In genomic region chr1:100130552-100131077, GRCh38 we compare ENCODE assay signal across 14 cellular contexts. TPM values are rescaled to one million over a fixed set of nuclear protein-coding genes. Genes with fewer than 3 reads are reported as not detected.
DNase-seq lines count a peak whose midpoint lies in the region; ATAC-seq and TF ChIP-seq lines count a peak whose summit lies in the region.
"Had no signal": no experiment of that assay in that cellular context is flagged by ENCODE, and none has a peak within 500 bp of the region (broad histone marks: within the 10 kb centered on the region; RNA-seq: fewer than 3 reads in every experiment).

No MANE protein-coding gene starts in this region.

- no peak for TF ChIP-seq CTCF in CD4-positive, alpha-beta T cell (IDR thresholded peaks at IDR 0.05)
- TF ChIP-seq CTCF in OCI-LY1 (IDR thresholded peaks at IDR 0.05; ENCODE audit: low read length) (no peak), fibroblast of lung (conservative IDR thresholded peaks at IDR 0.05 in 1 of 2, IDR thresholded peaks at IDR 0.05 in 1 of 2; ENCODE audit: low read depth in 1 of 2, low read length in 2 of 2) (no peak), esophagus muscularis mucosa (IDR thresholded peaks at IDR 0.05) (no peak)

- no peaks in the 10 kb centered on the region for H3K9me2 ChIP-seq in OCI-LY1 (ENCODE audit: low read depth, low read length)

- H3K4me2 ChIP-seq in OCI-LY1 (ENCODE audit: low read length) (peak overlapping the region; percentile 95; the same call in 1 of the 2 replicates), fibroblast of lung (ENCODE audit: extremely low read depth, insufficient read depth, low read length) (peak overlapping the region; percentile 41)

- CTCF ChIA-PET in CD4-positive, alpha-beta T cell (lab: Charles Lee): no interaction called here

- intact Hi-C loops in CD4-positive, alpha-beta T cell (cut with DNase I, micrococcal nuclease): loop anchor here (5.0 to 10.0 kb wide), 9 partner anchors 117 to 764 kb away; partner anchors contain the start of genes CDC14A (in 1 of the 2), DBT (in 1 of the 2), EXTL2 (in 1 of the 2) and RTCA (in 1 of the 2)
- intact Hi-C loops in esophagus muscularis mucosa (cut with DNase I): loop anchor here (5.0 kb wide), 3 partner anchors 93 to 278 kb away; partner anchors contain the start of genes AGL and DBT

- ATAC-seq in CD4-positive, alpha-beta T cell (ENCODE audit: poor library complexity): no peak
- ATAC-seq in GM18867 (IDR thresholded peaks at IDR 0.05; ENCODE audit: unreplicated experiment) (peak; percentile 32), GM21737 (IDR thresholded peaks at IDR 0.05; ENCODE audit: unreplicated experiment) (no peak)
- ATAC-seq: esophagus mucosa, WTC11 had no signal

- peaks cover 42% of the 10 kb centered on the region for H3K4me1 ChIP-seq in OCI-LY1 (ENCODE audit: insufficient read depth, low read length, severe bottlenecking)
- H3K4me1 ChIP-seq in fibroblast of lung (ENCODE audit: control insufficient read depth, extremely low read depth, insufficient read depth, low read length): peaks cover 9% of the 10 kb centered on the region
- peaks cover 4 to 30% (median 28%) of the 10 kb centered on the region in 4 donors for H3K4me1 ChIP-seq in esophagus muscularis mucosa

- TF ChIP-seq EP300 in esophagus muscularis mucosa (IDR thresholded peaks at IDR 0.05): no peak

- H3K27ac Mint-ChIP-seq in CD4-positive, alpha-beta T cell: no peak overlapping the region
- H3K27ac Mint-ChIP-seq: WTC11 had no signal

- H3F3A ChIP-seq in OCI-LY1 (ENCODE audit: insufficient read depth, low read length): no peaks in the 10 kb centered on the region

- H3K9me3 ChIP-seq in CD4-positive, alpha-beta T cell (ENCODE audit: control insufficient read depth, low read length): no peaks in the 10 kb centered on the region
- H3K9me3 ChIP-seq in OCI-LY1 (ENCODE audit: low read length) (no peaks in the 10 kb centered on the region), fibroblast of lung (ENCODE audit: control insufficient read depth, insufficient read depth, low read depth, low read length) (no peaks in the 10 kb centered on the region), esophagus muscularis mucosa (no peaks in the 10 kb centered on the region)

- H3K9me3 Mint-ChIP-seq in CD4-positive, alpha-beta T cell: no peaks in the 10 kb centered on the region
- H3K9me3 Mint-ChIP-seq: immature natural killer cell, WTC11 had no signal

- peak overlapping the region; percentile 30 for H3K4me3 Mint-ChIP-seq in CD4-positive, alpha-beta T cell

- H3K4me3 ChIP-seq in OCI-LY1 (ENCODE audit: low read depth, low read length, poor library complexity, severe bottlenecking) (no peak overlapping the region), fibroblast of lung (replicated peaks in 1 of 4; ENCODE audit: control extremely low read depth in 1 of 4, insufficient read depth in 1 of 4, low read depth in 3 of 4, low read length in 4 of 4) (no peak overlapping the region), esophagus muscularis mucosa (no peak overlapping the region)

- POLR2A ChIA-PET in CD4-positive, alpha-beta T cell (lab: Charles Lee): no interaction called here

- peaks cover 21% of the 10 kb centered on the region for H3K36me3 Mint-ChIP-seq in CD4-positive, alpha-beta T cell (ENCODE audit: low read depth)

- no peak for DNase-seq in CD4-positive, alpha-beta T cell
- DNase-seq in fibroblast of lung (ENCODE audit: low read depth in 2 of 2) (peak in 1 of 2 donors; percentile 48), esophagus muscularis mucosa (ENCODE audit: extremely low spot score) (no peak), NCI-H2029 treated with DMSO at 0.1 percent for 48 hours (lab: John Stamatoyannopoulos, UW) (no peak), NCI-H748 treated with DMSO at 0.1 percent for 48 hours (lab: John Stamatoyannopoulos, UW) (no peak)
- DNase-seq: activated T-cell treated with anti-CD3 and anti-CD28 coated beads, Interleukin-2, amount 50 U/mL, for 48 hours; immature natural killer cell; SHP77 treated with DMSO at 0.1 percent for 48 hours; stimulated activated CD4-positive, alpha-beta T cell treated with anti-CD3 and anti-CD28 coated beads, Interleukin-4, amount 100 ng/mL, for 1 hour had no signal

- H2AFZ ChIP-seq in OCI-LY1 (ENCODE audit: low read length) (no peak overlapping the region), fibroblast of lung (ENCODE audit: low read length) (no peak overlapping the region)

- no peak overlapping the region for H3K27ac ChIP-seq in CD4-positive, alpha-beta T cell (ENCODE audit: low read depth, low read length)
- H3K27ac ChIP-seq in OCI-LY1 (ENCODE audit: low read depth, low read length, poor library complexity, severe bottlenecking) (no peak overlapping the region), fibroblast of lung (ENCODE audit: insufficient read depth, low read length) (no peak overlapping the region), esophagus muscularis mucosa (replicated peaks in 1 of 4) (no peak overlapping the region)

- no peaks in the 10 kb centered on the region for H4K20me1 ChIP-seq in OCI-LY1 (ENCODE audit: insufficient read depth, low read length)
- no peaks in the 10 kb centered on the region for H4K20me1 ChIP-seq in fibroblast of lung (ENCODE audit: control insufficient read depth, extremely low read depth, insufficient read depth, low read length)

- TF ChIP-seq POLR2A in esophagus muscularis mucosa (IDR thresholded peaks at IDR 0.05; ENCODE audit: low read depth): no peak

- peaks cover 87% of the 10 kb centered on the region for H3K79me2 ChIP-seq in OCI-LY1 (ENCODE audit: insufficient read depth, low read length)
- peaks cover 40% of the 10 kb centered on the region for H3K79me2 ChIP-seq in fibroblast of lung (ENCODE audit: control insufficient read depth, insufficient read depth, low read length)

- H3K27me3 ChIP-seq in CD4-positive, alpha-beta T cell (ENCODE audit: control insufficient read depth, insufficient read depth, low read length): no peaks in the 10 kb centered on the region
- H3K27me3 ChIP-seq in OCI-LY1 (ENCODE audit: insufficient read depth, low read length) (no peaks in the 10 kb centered on the region), fibroblast of lung (ENCODE audit: control insufficient read depth, insufficient read depth, low read length) (no peaks in the 10 kb centered on the region), esophagus muscularis mucosa (no peaks in the 10 kb centered on the region)

- no peaks in the 10 kb centered on the region for H3K27me3 Mint-ChIP-seq in CD4-positive, alpha-beta T cell

- peaks cover 38% of the 10 kb centered on the region for H3K4me1 Mint-ChIP-seq in CD4-positive, alpha-beta T cell (ENCODE audit: low read depth)

- WGBS in esophagus muscularis mucosa: 94% methylated on average over 5 of the region's 5 CpGs

- no peak overlapping the region for H3K9ac ChIP-seq in OCI-LY1 (ENCODE audit: low read length)
- H3K9ac ChIP-seq in fibroblast of lung (ENCODE audit: insufficient read depth, low read length): no peak overlapping the region

- peaks cover 7% of the 10 kb centered on the region; the same call in 1 of the 2 replicates for H3K36me3 ChIP-seq in OCI-LY1 (ENCODE audit: insufficient read depth, low read length)
- no peaks in the 10 kb centered on the region for H3K36me3 ChIP-seq in fibroblast of lung (ENCODE audit: control insufficient read depth, insufficient read depth, low read length)
- no peaks in the 10 kb centered on the region for H3K36me3 ChIP-seq in esophagus muscularis mucosa

RNA-seq across cellular contexts. Expression of gene SASS6, which starts 2.1 kb away (rescaled TPM):
- total RNA-seq in CD4-positive, alpha-beta T cell: 1 to 10 TPM; 1.7 to 1.8 TPM
- total RNA-seq in fibroblast of lung (1.5 and 1.8 TPM in 2 replicates), esophagus muscularis mucosa (1 to 10 TPM; 1.2 to 3.0 (median 2.4) TPM)
- 0.79 and 1.7 TPM in 2 replicates for polyA plus RNA-seq in fibroblast of lung
- 1.0 and 1.9 TPM in 2 replicates for polyA plus RNA-seq in fibroblast of lung (2012)
- 0.52 TPM in 1 of 2 replicates, not detected in the other for polyA minus RNA-seq in fibroblast of lung (ENCODE audit: low replicate concordance)

RNA-seq across cellular contexts. Expression of gene TRMT13, which starts 2.3 kb away (rescaled TPM):
- 1 to 10 TPM; 6.3 to 6.9 TPM for total RNA-seq in CD4-positive, alpha-beta T cell
- 14.1 and 16.3 TPM in 2 replicates for total RNA-seq in fibroblast of lung
- polyA plus RNA-seq in fibroblast of lung: 9.2 and 10.4 TPM in 2 replicates
- 7.1 and 7.7 TPM in 2 replicates for polyA plus RNA-seq in fibroblast of lung (2012)
- polyA minus RNA-seq in fibroblast of lung (ENCODE audit: low replicate concordance): not detected in 2 replicates
- total RNA-seq in esophagus muscularis mucosa: 10 to 100 TPM in 2 of 4 donors, 1 to 10 TPM in 2; 6.2 to 25.7 (median 9.3) TPM

RNA-seq across cellular contexts. Expression of gene LRRC39, which starts 47.4 kb away (rescaled TPM):
- 1 to 10 TPM; 1.3 to 1.4 TPM for total RNA-seq in CD4-positive, alpha-beta T cell
- total RNA-seq in fibroblast of lung (0.50 and 0.51 TPM in 2 replicates), esophagus muscularis mucosa (under 1 TPM; 0.50 to 0.97 (median 0.85) TPM)
- polyA plus RNA-seq in fibroblast of lung: 0.54 and 0.64 TPM in 2 replicates
- 0.21 and 0.23 TPM in 2 replicates for polyA plus RNA-seq in fibroblast of lung (2012)
- polyA minus RNA-seq in fibroblast of lung (ENCODE audit: low replicate concordance): not detected in 2 replicates
- total RNA-seq: esophagus mucosa had no signal
- polyA plus RNA-seq: immature natural killer cell had no signal
